Comparison of ENCODE assay signal across 29 cellular contexts in the genomic region with DNA sequence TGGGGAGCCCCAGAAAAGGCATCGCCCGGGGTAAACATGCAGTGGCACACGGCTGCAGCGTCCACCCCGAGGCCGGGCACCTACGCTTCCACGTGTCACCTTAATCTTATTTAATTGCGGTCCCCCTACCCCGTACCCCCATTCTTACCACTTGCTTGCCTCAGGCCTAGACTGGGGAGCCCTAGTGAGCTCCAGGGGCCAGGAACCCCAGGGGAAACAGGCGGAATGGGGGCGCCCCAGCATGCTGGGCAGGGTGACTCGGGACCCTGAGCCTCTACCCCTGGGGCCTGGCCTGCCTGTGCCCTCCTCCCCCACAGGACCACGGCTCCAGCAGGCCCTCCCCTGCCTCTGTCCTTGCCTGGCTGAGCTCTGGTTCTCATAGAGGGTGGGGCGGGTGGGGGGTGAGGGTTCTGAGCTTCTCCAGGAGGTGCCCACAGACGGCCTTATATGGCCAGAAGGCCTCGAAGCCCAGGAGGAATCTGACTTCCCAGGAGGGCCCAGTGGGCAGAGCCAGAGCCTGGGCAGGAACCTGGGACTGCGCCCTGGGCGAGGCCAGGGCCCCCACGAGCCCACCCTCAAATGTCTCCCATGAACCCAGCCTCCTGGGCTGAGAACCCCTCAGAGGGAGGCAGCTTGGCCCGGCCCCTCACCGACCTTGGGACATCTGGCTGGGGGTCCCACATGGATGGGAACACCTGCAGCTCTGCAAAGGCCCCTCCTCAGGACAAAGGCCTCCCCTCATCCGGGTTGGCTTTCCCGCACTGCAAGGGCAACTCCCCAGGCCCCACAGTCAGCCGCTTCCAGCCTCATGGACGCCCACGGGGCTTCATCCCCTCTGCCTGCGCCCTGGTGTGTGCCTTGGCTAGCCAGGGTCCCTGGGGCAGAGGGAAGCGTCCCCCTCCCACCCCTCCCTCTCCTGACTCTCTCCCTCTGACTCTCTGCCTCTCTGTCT. TPM values are rescaled to one million over a fixed set of nuclear protein-coding genes. Genes with fewer than 3 reads are reported as not detected.
DNase-seq lines count a peak whose midpoint lies in the region; ATAC-seq and TF ChIP-seq lines count a peak whose summit lies in the region.
"Had no signal": no experiment of that assay in that cellular context is flagged by ENCODE, and none has a peak within 500 bp of the region (broad histone marks: within the 10 kb centered on the region; RNA-seq: fewer than 3 reads in every experiment).

No MANE protein-coding gene starts in this region.

- CTCF ChIA-PET in HEK293 (lab: Yijun Ruan, JAX): interaction anchor here (0.6 to 4.6 kb wide), 3 partner anchors 10 to 476 kb away, joined by 3 to 25 read pairs (median 6); no protein-coding TSS in a partner anchor

- H4K8ac ChIP-seq in mesenchymal stem cell (ENCODE audit: low read length): no peak overlapping the region

- WGBS in mesenchymal stem cell: 93% methylated on average over 26 of the region's 29 CpGs

- peak overlapping the region; percentile 96 for H2AK5ac ChIP-seq in mesenchymal stem cell (ENCODE audit: low read length, severe bottlenecking)

- peak overlapping the region in 1 of 2 experiments; percentile 9 for H3K23ac ChIP-seq in mesenchymal stem cell (ENCODE audit: low read length in 2 of 2)

- H3K18ac ChIP-seq in mesenchymal stem cell (ENCODE audit: low read depth in 1 of 2, low read length in 2 of 2): peak overlapping the region; percentile 1 to 49

- H3K9ac ChIP-seq in mesenchymal stem cell (ENCODE audit: low read length): no peak overlapping the region
- peak overlapping the region; percentile 77 to 83 for H3K9ac ChIP-seq in stomach smooth muscle (ENCODE audit: low read length in 2 of 2)
- H3K9ac ChIP-seq: BLaER1, KMS-11 had no signal

- TF ChIP-seq CTCF in HEK293 (tag by site-specific recombination; IDR thresholded peaks at IDR 0.05) (no peak), ascending aorta (IDR thresholded peaks at IDR 0.05) (no peak)

- no peaks in the 10 kb centered on the region for H3K79me1 ChIP-seq in mesenchymal stem cell (replicated peaks; ENCODE audit: low read length, poor library complexity, severe bottlenecking)

- intact Hi-C loops in ascending aorta (cut with DNase I): loop anchor here (10.0 kb wide), 1 partner anchor 228 kb away; a partner anchor contains a TSS

- H3K36me3 ChIP-seq in HEK293 (ENCODE audit: control insufficient read depth in 2 of 2, insufficient read depth in 1 of 2, low read length in 2 of 2): no peaks in the 10 kb centered on the region
- no peaks in the 10 kb centered on the region for H3K36me3 ChIP-seq in ascending aorta
- peaks cover 0 to 5% of the 10 kb centered on the region in 2 experiments for H3K36me3 ChIP-seq in mesenchymal stem cell (ENCODE audit: control insufficient read depth in 1 of 2, insufficient read depth in 2 of 2, low read depth in 1 of 2, low read length in 2 of 2)
- H3K36me3 ChIP-seq in stomach smooth muscle (ENCODE audit: control insufficient read depth in 2 of 2, insufficient read depth in 2 of 2, low read length in 2 of 2): no peaks in the 10 kb centered on the region
- H3K36me3 ChIP-seq: BLaER1, heart left ventricle, upper lobe of right lung had no signal

- no peak overlapping the region for H2BK5ac ChIP-seq in mesenchymal stem cell (ENCODE audit: low read depth, low read length, poor library complexity, severe bottlenecking)

- H3K27ac Mint-ChIP-seq in stimulated activated effector memory CD8-positive, alpha-beta T cell treated with anti-CD3 and anti-CD28 coated beads, Interleukin-12 subunit alpha, Interleukin-12 subunit beta, amount 100 ng/mL, for 72 hours: no peak overlapping the region
- H3K27ac Mint-ChIP-seq: GM23338; memory B cell; stimulated activated naive CD8-positive, alpha-beta T cell treated with anti-CD3 and anti-CD28 coated beads, Interleukin-15, Interleukin-2, amounts not matched to agents 100 ng/mL and 50 ng/mL, for 24 hours; T-helper 1 cell treated with Interleukin-12 subunit alpha and Interleukin-12 subunit beta and Interleukin-4 antibody, amounts not matched to agents 30 μg/mL and 1 μg/mL, for 36 hours had no signal

- H2AFZ ChIP-seq in mesenchymal stem cell (ENCODE audit: low read depth, low read length): no peak overlapping the region
- H2AFZ ChIP-seq: GM23338 had no signal

- H3K9me3 Mint-ChIP-seq in stimulated activated effector memory CD8-positive, alpha-beta T cell treated with anti-CD3 and anti-CD28 coated beads, Interleukin-12 subunit alpha, Interleukin-12 subunit beta, amount 100 ng/mL, for 72 hours: no peaks in the 10 kb centered on the region
- H3K9me3 Mint-ChIP-seq: activated T-cell treated with anti-CD3 and anti-CD28 coated beads, Interleukin-2, amount 50 U/mL, for 4 hours; GM23338; memory B cell; naive thymus-derived CD4-positive, alpha-beta T cell; stimulated activated naive CD8-positive, alpha-beta T cell treated with anti-CD3 and anti-CD28 coated beads, Interleukin-15, Interleukin-2, amounts not matched to agents 100 ng/mL and 50 ng/mL, for 24 hours; T-helper 1 cell treated with Interleukin-12 subunit alpha and Interleukin-12 subunit beta and Interleukin-4 antibody, amounts not matched to agents 30 μg/mL and 1 μg/mL, for 36 hours had no signal

- peaks cover 12% of the 10 kb centered on the region for H3K4me1 Mint-ChIP-seq in stimulated activated effector memory CD8-positive, alpha-beta T cell treated with anti-CD3 and anti-CD28 coated beads, Interleukin-12 subunit alpha, Interleukin-12 subunit beta, amount 100 ng/mL, for 72 hours

- H3K27ac ChIP-seq in HEK293 (ENCODE audit: extremely low read depth, low read depth, low read length) (no peak overlapping the region), ascending aorta (peak overlapping the region; percentile 76 to 78), mesenchymal stem cell (ENCODE audit: low read length, poor library complexity, severe bottlenecking) (no peak overlapping the region), stomach smooth muscle (ENCODE audit: low read length) (peak overlapping the region; percentile 99)
- H3K27ac ChIP-seq: BLaER1, KMS-11, upper lobe of right lung had no signal

- peak overlapping the region; percentile 26 to 47 for H3K4ac ChIP-seq in mesenchymal stem cell (ENCODE audit: low read depth in 1 of 2, low read length in 2 of 2)

- DNase-seq in ascending aorta (ENCODE audit: low spot score in 2 of 2) (no peak), mesenchymal stem cell (no peak), SHP77 treated with DMSO at 0.1 percent for 48 hours (lab: John Stamatoyannopoulos, UW) (no peak), mesenteric fat pad (ENCODE audit: low spot score) (no peak)
- no peak for DNase-seq in stimulated activated effector memory CD8-positive, alpha-beta T cell treated with anti-CD3 and anti-CD28 coated beads, Interleukin-12 subunit alpha, Interleukin-12 subunit beta, amount 100 ng/mL, for 72 hours (ENCODE audit: low spot score in 2 of 2)
- DNase-seq: activated CD4-positive, alpha-beta T cell treated with anti-CD3 and anti-CD28 coated beads for 48 hours; activated naive CD4-positive, alpha-beta T cell; activated T-cell treated with anti-CD3 and anti-CD28 coated beads, Interleukin-2, amount 50 U/mL, for 4 hours; amniotic stem cell; caudate nucleus; COR-L47; DND-41; left colon; naive thymus-derived CD4-positive, alpha-beta T cell; NCI-H1436; NCI-H510A; upper lobe of right lung had no signal

- H4K91ac ChIP-seq in mesenchymal stem cell (ENCODE audit: low read length): peak overlapping the region; percentile 30

- no peak overlapping the region for H3K4me2 ChIP-seq in mesenchymal stem cell (ENCODE audit: low read length, poor library complexity, severe bottlenecking)
- H3K4me2 ChIP-seq: BLaER1, GM23338, KMS-11 had no signal

- no peaks in the 10 kb centered on the region for H3K36me3 Mint-ChIP-seq in stimulated activated effector memory CD8-positive, alpha-beta T cell treated with anti-CD3 and anti-CD28 coated beads, Interleukin-12 subunit alpha, Interleukin-12 subunit beta, amount 100 ng/mL, for 72 hours
- H3K36me3 Mint-ChIP-seq: naive thymus-derived CD4-positive, alpha-beta T cell had no signal

- peak overlapping the region; percentile 41 to 83 for H2BK12ac ChIP-seq in mesenchymal stem cell (ENCODE audit: low read length in 2 of 2)

- H3K27me3 ChIP-seq in ascending aorta: no peaks in the 10 kb centered on the region
- H3K27me3 ChIP-seq in mesenchymal stem cell (ENCODE audit: control insufficient read depth in 1 of 2, insufficient read depth in 1 of 2, low read length in 2 of 2): no peaks in the 10 kb centered on the region
- no peaks in the 10 kb centered on the region for H3K27me3 ChIP-seq in stomach smooth muscle (ENCODE audit: control insufficient read depth in 1 of 2, insufficient read depth in 2 of 2, low read length in 2 of 2)
- H3K27me3 ChIP-seq: upper lobe of right lung had no signal

- H2BK120ac ChIP-seq in mesenchymal stem cell (ENCODE audit: low read depth, low read length): peak overlapping the region; percentile 74

- POLR2A ChIA-PET in HEK293 (lab: Yijun Ruan, JAX): interaction anchor here (0.6 kb wide), 1 partner anchor 79 kb away, joined by 3 read pairs; no protein-coding TSS in a partner anchor

- peaks cover 27% of the 10 kb centered on the region for H3K4me1 ChIP-seq in HEK293 (ENCODE audit: control insufficient read depth, insufficient read depth, low read length)
- peaks cover 30 to 73% of the 10 kb centered on the region in 2 donors for H3K4me1 ChIP-seq in ascending aorta
- peaks cover 87% of the 10 kb centered on the region for H3K4me1 ChIP-seq in mesenchymal stem cell (ENCODE audit: control insufficient read depth, insufficient read depth, low read depth, low read length)
- H3K4me1 ChIP-seq in stomach smooth muscle (ENCODE audit: control insufficient read depth, insufficient read depth, low read length): peaks cover 93% of the 10 kb centered on the region

- H3K4me3 ChIP-seq in HEK293 (ENCODE audit: low read depth, low read length) (no peak overlapping the region), ascending aorta (no peak overlapping the region), mesenchymal stem cell (ENCODE audit: insufficient read depth in 1 of 2, low read depth in 1 of 2, low read length in 2 of 2) (no peak overlapping the region), stomach smooth muscle (ENCODE audit: low read length in 2 of 2) (peak overlapping the region in 1 of 2 donors; percentile 52)
- H3K4me3 ChIP-seq: BLaER1, GM23338, heart left ventricle, upper lobe of right lung had no signal

- H3K9me3 ChIP-seq in HEK293 (ENCODE audit: control insufficient read depth, insufficient read depth, low read depth, low read length): no peaks in the 10 kb centered on the region
- H3K9me3 ChIP-seq in ascending aorta: no peaks in the 10 kb centered on the region
- H3K9me3 ChIP-seq in mesenchymal stem cell (ENCODE audit: control insufficient read depth, low read length): no peaks in the 10 kb centered on the region
- no peaks in the 10 kb centered on the region for H3K9me3 ChIP-seq in stomach smooth muscle (ENCODE audit: control insufficient read depth in 2 of 2, low read length in 2 of 2)
- H3K9me3 ChIP-seq: heart left ventricle, upper lobe of right lung had no signal

- no peak for ATAC-seq in stimulated activated effector memory CD8-positive, alpha-beta T cell treated with anti-CD3 and anti-CD28 coated beads, Interleukin-12 subunit alpha, Interleukin-12 subunit beta, amount 100 ng/mL, for 72 hours
- ATAC-seq: activated T-cell treated with anti-CD3 and anti-CD28 coated beads, Interleukin-2, amount 50 U/mL, for 4 hours; GM23338; heart left ventricle; left colon; naive thymus-derived CD4-positive, alpha-beta T cell; sciatic nerve; upper lobe of right lung had no signal

- peak overlapping the region; percentile 39 for H2BK15ac ChIP-seq in mesenchymal stem cell (ENCODE audit: low read depth, poor library complexity, severe bottlenecking)

- no peak overlapping the region for H3K4me3 Mint-ChIP-seq in stimulated activated effector memory CD8-positive, alpha-beta T cell treated with anti-CD3 and anti-CD28 coated beads, Interleukin-12 subunit alpha, Interleukin-12 subunit beta, amount 100 ng/mL, for 72 hours
- H3K4me3 Mint-ChIP-seq: activated T-cell treated with anti-CD3 and anti-CD28 coated beads, Interleukin-2, amount 50 U/mL, for 4 hours; GM23338; memory B cell; naive thymus-derived CD4-positive, alpha-beta T cell; stimulated activated naive CD8-positive, alpha-beta T cell treated with anti-CD3 and anti-CD28 coated beads, Interleukin-15, Interleukin-2, amounts not matched to agents 100 ng/mL and 50 ng/mL, for 24 hours; T-helper 1 cell treated with Interleukin-12 subunit alpha and Interleukin-12 subunit beta and Interleukin-4 antibody, amounts not matched to agents 30 μg/mL and 1 μg/mL, for 36 hours had no signal

- H3K14ac ChIP-seq in mesenchymal stem cell (ENCODE audit: low read length in 2 of 2): peak overlapping the region in 1 of 2 experiments; percentile 71

RNA-seq across cellular contexts. Expression of a gene that starts 5.2 kb away (rescaled TPM):
- 469 TPM for total RNA-seq in ascending aorta
- 70.0 TPM for polyA plus RNA-seq in mesenchymal stem cell (2013, experiment 1 of 2)
- polyA plus RNA-seq in mesenchymal stem cell (2013, experiment 2 of 2): 65.1 TPM
- total RNA-seq in mesenteric fat pad: 126 TPM
- polyA plus RNA-seq: naive thymus-derived CD4-positive, alpha-beta T cell had no signal

RNA-seq across cellular contexts. Expression of a gene that starts 14.6 kb away (rescaled TPM):
- total RNA-seq in ascending aorta (1,828 TPM), mesenteric fat pad (856 TPM)
- polyA plus RNA-seq in mesenchymal stem cell (2013, experiment 1 of 2): 2,383 TPM
- 2,319 TPM for polyA plus RNA-seq in mesenchymal stem cell (2013, experiment 2 of 2)

RNA-seq across cellular contexts. Expression of a gene that starts 34.8 kb away (rescaled TPM):
- 0.43 TPM for total RNA-seq in ascending aorta
- polyA plus RNA-seq in mesenchymal stem cell (2013, experiment 1 of 2): 5.4 TPM
- 5.4 TPM for polyA plus RNA-seq in mesenchymal stem cell (2013, experiment 2 of 2)
- 2.3 TPM for total RNA-seq in mesenteric fat pad

RNA-seq across cellular contexts. Expression of a gene that starts 55.0 kb away (rescaled TPM):
- not detected for total RNA-seq in ascending aorta
- not detected for polyA plus RNA-seq in mesenchymal stem cell (2013, experiment 1 of 2)
- polyA plus RNA-seq in mesenchymal stem cell (2013, experiment 2 of 2): not detected
- total RNA-seq in mesenteric fat pad: not detected
- total RNA-seq: activated T-cell treated with anti-CD3 and anti-CD28 coated beads, Interleukin-2, amount 50 U/mL, for 4 hours; dermis microvascular lymphatic vessel endothelial cell; heart left ventricle; naive thymus-derived CD4-positive, alpha-beta T cell; osteoblast; sciatic nerve had no signal
- polyA plus RNA-seq: heart left ventricle; naive thymus-derived CD4-positive, alpha-beta T cell had no signal

Comparison
In these comparisons a context has a peak if more than half of its experiments do, and no peak if none do; other contexts are left out.
1. H3K27ac ChIP-seq: peak in ascending aorta (2 of 2) and stomach smooth muscle (single experiment); none in HEK293 (single experiment) and mesenchymal stem cell (single experiment).